ENCODE assay signal across 8 cellular contexts in the genomic region with DNA sequence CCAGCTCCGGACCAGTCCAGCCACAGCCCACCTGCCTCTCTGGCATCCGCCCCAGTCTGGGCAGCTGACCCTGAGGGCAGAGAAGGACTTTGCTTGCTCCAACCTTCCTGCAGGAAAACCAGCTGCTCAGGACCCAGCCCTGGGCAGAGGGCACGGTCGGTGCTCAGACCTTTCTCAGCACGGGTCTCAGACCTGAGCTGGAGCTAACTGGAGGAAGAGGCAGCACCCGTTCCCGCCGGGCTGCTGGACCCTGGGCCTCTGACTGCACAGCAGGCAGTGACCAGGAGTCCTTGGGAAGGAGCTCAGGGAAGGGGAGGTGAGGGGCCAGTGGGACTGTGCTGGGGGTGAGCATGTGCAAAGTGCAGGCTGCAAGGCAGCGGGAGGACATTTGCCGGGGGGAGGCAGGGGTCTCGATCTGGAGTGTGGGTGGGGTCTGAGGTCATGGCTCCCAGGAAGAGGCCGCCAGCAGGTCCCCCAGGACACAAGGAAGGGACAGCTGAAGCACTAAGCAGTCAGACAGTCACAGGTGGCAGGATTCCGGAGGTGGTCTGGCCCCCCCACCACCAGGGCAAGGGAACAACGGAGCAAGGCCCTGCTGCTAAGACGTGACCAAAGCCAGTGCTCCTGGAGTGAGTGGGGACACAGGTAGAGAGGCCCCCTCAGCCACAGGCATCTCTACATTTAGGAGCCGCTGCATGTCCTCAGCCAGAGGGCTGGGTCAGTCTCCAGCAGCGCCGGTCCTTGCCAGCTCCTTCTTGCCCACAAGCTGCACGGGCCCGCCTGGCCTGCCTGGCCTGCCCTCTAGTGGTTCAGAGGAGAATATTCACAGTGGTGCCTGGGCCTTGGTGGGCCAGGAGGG. TPM values are rescaled to one million over a fixed set of nuclear protein-coding genes. Genes with fewer than 3 reads are reported as not detected.
DNase-seq lines count a peak whose midpoint lies in the region; ATAC-seq and TF ChIP-seq lines count a peak whose summit lies in the region.

No MANE protein-coding gene starts in this region.

- H3K9me2 ChIP-seq in PC-3 (replicated peaks; ENCODE audit: low read length): no peaks in the 10 kb centered on the region

- H3K79me2 ChIP-seq in H9 (ENCODE audit: insufficient read depth, low read length) (no peaks in the 10 kb centered on the region), PC-3 (ENCODE audit: low read length) (peaks cover 2% of the 10 kb centered on the region)

- ATAC-seq in PC-3: peak; percentile 47; the same call in 1 of the 2 replicates
- peak; percentile 32 to 64 (median 52) for ATAC-seq in heart right ventricle

- H2BK20ac ChIP-seq in H9 (ENCODE audit: low read depth, low read length, poor library complexity, severe bottlenecking): no peak overlapping the region

- CTCF ChIA-PET in PC-3 (lab: Charles Lee): interaction anchor here (0.5 to 1.0 kb wide), 3 partner anchors 38 to 93 kb away, joined by 3 to 4 read pairs (median 3); partner anchors contain the start of gene EEIG1

- no peak overlapping the region for H2AK5ac ChIP-seq in H9 (ENCODE audit: insufficient read length, low read length)

- H3K9ac ChIP-seq in H9 (ENCODE audit: extremely low read depth, insufficient read length, low read length): no peak overlapping the region
- no peak overlapping the region for H3K9ac ChIP-seq in PC-3 (ENCODE audit: low read length)
- H3K9ac ChIP-seq in adipocyte (ENCODE audit: low read length): no peak overlapping the region

- H3T11ph ChIP-seq in H9 (ENCODE audit: low read length): no peak overlapping the region

- H2AFZ ChIP-seq in H9 (ENCODE audit: low read length) (no peak overlapping the region), PC-3 (ENCODE audit: low read length) (no peak overlapping the region)

- no peak overlapping the region for H3K23ac ChIP-seq in H9 (ENCODE audit: insufficient read length, low read depth, low read length)

- H4K91ac ChIP-seq in H9 (ENCODE audit: insufficient read length, low read depth, low read length): no peak overlapping the region

- H3K4me2 ChIP-seq in H9 (ENCODE audit: insufficient read depth, insufficient read length, low read length): no peak overlapping the region
- no peak overlapping the region for H3K4me2 ChIP-seq in PC-3 (ENCODE audit: low read length)

- H4K8ac ChIP-seq in H9 (replicated peaks; ENCODE audit: insufficient read length, low read depth, low read length): no peak overlapping the region

- intact Hi-C loops in CD14-positive monocyte (cut with micrococcal nuclease): loop anchor here (1.0 to 10.0 kb wide), 4 partner anchors 92 to 175 kb away; no protein-coding TSS in a partner anchor
- intact Hi-C loops in PC-3 (cut with micrococcal nuclease): loop anchor here (2.0 kb wide), 2 partner anchors 36 to 92 kb away; no protein-coding TSS in a partner anchor
- intact Hi-C loops in heart right ventricle (cut with DNase I): loop anchor here (1.0 to 10.0 kb wide), 8 partner anchors 38 to 175 kb away; partner anchors contain the start of gene EEIG1 (in 1 of the 10)
- intact Hi-C loops in prostate gland (cut with DNase I): loop anchor here (5.0 kb wide), 2 partner anchors 40 to 180 kb away; partner anchors contain the start of gene EEIG1

- H3K4me3 ChIP-seq in PC-3 (ENCODE audit: low read length): no peak overlapping the region
- H3K4me3 ChIP-seq in adipocyte (ENCODE audit: low read length): no peak overlapping the region
- H3K4me3 ChIP-seq in heart right ventricle: no peak overlapping the region
- no peak overlapping the region for H3K4me3 ChIP-seq in prostate gland

- H3K4me1 Mint-ChIP-seq in CD14-positive monocyte: peaks cover 20% of the 10 kb centered on the region
- H3K4me1 Mint-ChIP-seq in H9: peaks cover 15 to 39% of the 10 kb centered on the region in 2 experiments

- H3K27me3 Mint-ChIP-seq in CD14-positive monocyte (ENCODE audit: low read depth in 3 of 3): peaks cover 0 to 3% (median 0%) of the 10 kb centered on the region in 3 donors
- H3K27me3 Mint-ChIP-seq in H9 (ENCODE audit: low read depth): peaks cover 2% of the 10 kb centered on the region; the same call in 1 of the 2 replicates

- H3K56ac ChIP-seq in H9 (ENCODE audit: insufficient read length, low read depth, low read length): no peak overlapping the region

- POLR2A ChIA-PET in PC-3 (lab: Charles Lee; ENCODE audit: unreplicated experiment): no interaction called here

- TF ChIP-seq POLR2A in prostate gland (IDR thresholded peaks at IDR 0.05): no peak

- H3K4me1 ChIP-seq in H9 (ENCODE audit: insufficient read depth, low read length) (no peaks in the 10 kb centered on the region), PC-3 (ENCODE audit: insufficient read depth, low read length) (no peaks in the 10 kb centered on the region), adipocyte (ENCODE audit: control insufficient read depth, insufficient read depth, low read length) (peaks cover 18% of the 10 kb centered on the region), heart right ventricle (peaks cover 5 to 55% (median 19%) of the 10 kb centered on the region in 9 donors), prostate gland (replicated peaks) (no peaks in the 10 kb centered on the region)

- H4K20me1 ChIP-seq in H9 (ENCODE audit: control insufficient read depth, insufficient read depth, insufficient read length): no peaks in the 10 kb centered on the region
- H4K20me1 ChIP-seq in PC-3 (ENCODE audit: low read length): no peaks in the 10 kb centered on the region

- peak; percentile 69 for DNase-seq in CD14-positive monocyte (ENCODE audit: low spot score)
- DNase-seq in H9: peak; percentile 86
- DNase-seq in PC-3: peak; percentile 51
- DNase-seq in adipocyte (ENCODE audit: low read depth): peak; percentile 78
- DNase-seq in heart right ventricle: peak; percentile 58 to 72
- DNase-seq in prostate gland (ENCODE audit: low spot score): peak; percentile 53
- DNase-seq in globus pallidus (ENCODE audit: low spot score): no peak
- no peak for DNase-seq in epidermal melanocyte (ENCODE audit: insufficient read length, low spot score)

- BruUV-seq in PC-3 (replicated peaks; lab: Mats Ljungman, UMichigan): no TSS peak

- H3K14ac ChIP-seq in H9 (ENCODE audit: insufficient read depth, low read length): no peak overlapping the region

- H3K27ac ChIP-seq in H9 (ENCODE audit: insufficient read length, low read depth, low read length) (no peak overlapping the region), PC-3 (ENCODE audit: low read length) (no peak overlapping the region), heart right ventricle (no peak overlapping the region), prostate gland (no peak overlapping the region)

- peaks cover 6% of the 10 kb centered on the region in 2 donors for H3K36me3 Mint-ChIP-seq in CD14-positive monocyte
- H3K36me3 Mint-ChIP-seq in H9 (ENCODE audit: insufficient read depth in 1 of 3, low read depth in 3 of 3): peaks cover 10 to 42% (median 39%) of the 10 kb centered on the region in 3 experiments; a peak in 6 of 7 replicates

- peak overlapping the region in 1 of 2 donors; percentile 30 for H3K4me3 Mint-ChIP-seq in CD14-positive monocyte
- H3K4me3 Mint-ChIP-seq in H9: no peak overlapping the region; a peak in 1 of 5 replicates

- no peak overlapping the region for H3K4ac ChIP-seq in H9 (ENCODE audit: low read depth, low read length)

- H3K79me1 ChIP-seq in H9 (ENCODE audit: insufficient read depth, low read depth, low read length, poor library complexity, severe bottlenecking): no peaks in the 10 kb centered on the region

- H3K18ac ChIP-seq in H9 (ENCODE audit: insufficient read length, low read depth, low read length): no peak overlapping the region

- H3F3A ChIP-seq in PC-3 (ENCODE audit: low read length, unreplicated experiment): no peaks in the 10 kb centered on the region

- H3K27me3 ChIP-seq in H9 (ENCODE audit: insufficient read depth, low read length) (no peaks in the 10 kb centered on the region), PC-3 (ENCODE audit: low read length) (no peaks in the 10 kb centered on the region), adipocyte (replicated peaks; ENCODE audit: control insufficient read depth, insufficient read depth, low read length) (no peaks in the 10 kb centered on the region), heart right ventricle (no peaks in the 10 kb centered on the region), prostate gland (replicated peaks; ENCODE audit: insufficient read depth) (no peaks in the 10 kb centered on the region)

- H2BK120ac ChIP-seq in H9 (ENCODE audit: low read depth, low read length, poor library complexity, severe bottlenecking): no peak overlapping the region

- H4K5ac ChIP-seq in H9 (ENCODE audit: insufficient read length, low read depth, low read length): no peak overlapping the region

- no peaks in the 10 kb centered on the region for H3K23me2 ChIP-seq in H9 (ENCODE audit: insufficient read length, low read depth, low read length, poor library complexity, severe bottlenecking)

- H2BK15ac ChIP-seq in H9 (ENCODE audit: low read depth, low read length): no peak overlapping the region

- no peaks in the 10 kb centered on the region for H3K9me3 Mint-ChIP-seq in CD14-positive monocyte
- no peaks in the 10 kb centered on the region for H3K9me3 Mint-ChIP-seq in H9

- TF ChIP-seq CTCF in CD14-positive monocyte (IDR thresholded peaks at IDR 0.05) (peak; percentile 97), H9 (conservative IDR thresholded peaks at IDR 0.05) (peak; percentile 92), PC-3 (conservative IDR thresholded peaks at IDR 0.05; ENCODE audit: low read depth, low read length) (peak; percentile 82), heart right ventricle (IDR thresholded peaks at IDR 0.05) (peak; percentile 77 to 91 (median 87)), prostate gland (IDR thresholded peaks at IDR 0.05) (peak; percentile 62 to 91 (median 81))

- H3K9me3 ChIP-seq in H9 (ENCODE audit: control insufficient read depth, low read depth, low read length) (no peaks in the 10 kb centered on the region), PC-3 (ENCODE audit: low read length) (no peaks in the 10 kb centered on the region), adipocyte (ENCODE audit: control insufficient read depth, low read length) (no peaks in the 10 kb centered on the region), heart right ventricle (no peaks in the 10 kb centered on the region), prostate gland (no peaks in the 10 kb centered on the region)

- no peak overlapping the region for H2BK12ac ChIP-seq in H9 (ENCODE audit: insufficient read length, low read depth, low read length)

- WGBS in H9 (ENCODE audit: extremely low coverage, insufficient read length, low lambda C conversion rate): no CpG with 5 or more reads among the region's 20 CpGs
- WGBS in heart right ventricle, 2 donors: 67 to 68% methylated on average over 20 of the region's 20 CpGs
- 59% methylated on average over 14 of the region's 20 CpGs for WGBS in prostate gland

- H3K36me3 ChIP-seq in PC-3 (ENCODE audit: low read depth, low read length) (no peaks in the 10 kb centered on the region), adipocyte (ENCODE audit: control insufficient read depth, insufficient read depth, low read length, severe bottlenecking) (peaks cover 21% of the 10 kb centered on the region), heart right ventricle (peaks cover 0 to 41% (median 9%) of the 10 kb centered on the region in 9 donors), prostate gland (peaks cover 8 to 20% of the 10 kb centered on the region in 2 donors)

- H3K27ac Mint-ChIP-seq in CD14-positive monocyte: peak overlapping the region in 3 of 7 donors; percentile 68 to 86 (median 83)
- H3K27ac Mint-ChIP-seq in H9: peak overlapping the region; percentile 45 to 77 (median 61); a peak in 3 of 7 replicates

- H2BK5ac ChIP-seq in H9 (ENCODE audit: insufficient read length, low read length): no peak overlapping the region

RNA-seq across cellular contexts. Expression of gene DPM2, which starts 4.7 kb away (rescaled TPM):
- polyA plus RNA-seq in CD14-positive monocyte (10 to 100 TPM; 25.4 to 28.7 TPM), heart right ventricle (10 to 100 TPM; 16.7 to 31.1 TPM)
- total RNA-seq in H9 (2021) (44.7 and 46.1 TPM in 2 replicates), PC-3 (2014; rRNA removed) (32.0 and 33.0 TPM in 2 replicates), heart right ventricle (10 to 100 TPM in 8 of 10 donors, 1 to 10 TPM in 2; 7.2 to 15.4 (median 12.3) TPM), prostate gland (10 to 100 TPM; 28.1 to 28.2 TPM)

RNA-seq across cellular contexts. Expression of gene PIP5KL1, which starts 11.8 kb away (rescaled TPM):
- polyA plus RNA-seq in CD14-positive monocyte (under 1 TPM; 0.31 to 0.57 TPM), heart right ventricle (under 1 TPM in 1 of 2 donors, not detected in 1; 0.28 TPM)
- total RNA-seq in H9 (2021) (9.0 and 11.6 TPM in 2 replicates), PC-3 (2014; rRNA removed) (5.1 and 5.4 TPM in 2 replicates), heart right ventricle (under 1 TPM in 7 of 10 donors, not detected in 3; 0.25 to 0.59 (median 0.47) TPM), prostate gland (10 to 100 TPM in 1 of 2 donors, 1 to 10 TPM in 1; 3.1 to 16.5 TPM)

RNA-seq across cellular contexts. Expression of gene ST6GALNAC4, which starts 25.5 kb away (rescaled TPM):
- 10 to 100 TPM in 1 of 2 donors, 1 to 10 TPM in 1; 8.9 to 10.3 TPM for polyA plus RNA-seq in CD14-positive monocyte
- total RNA-seq in H9 (2021): 15.4 and 16.5 TPM in 2 replicates
- total RNA-seq in PC-3 (2014; rRNA removed): 26.9 and 27.8 TPM in 2 replicates
- total RNA-seq in heart right ventricle: 10 to 100 TPM; 23.2 to 52.9 (median 33.9) TPM
- polyA plus RNA-seq in heart right ventricle: 10 to 100 TPM; 10.8 to 48.6 TPM
- total RNA-seq in prostate gland: 10 to 100 TPM; 21.8 to 47.0 TPM

RNA-seq across cellular contexts. Expression of gene EEIG1, which starts 38.4 kb away (rescaled TPM):
- 1 to 10 TPM in 1 of 2 donors, under 1 TPM in 1; 0.86 to 2.3 TPM for polyA plus RNA-seq in CD14-positive monocyte
- total RNA-seq in H9 (2021): 52.3 and 59.5 TPM in 2 replicates
- 10.8 and 26.1 TPM in 2 replicates for total RNA-seq in PC-3 (2014; rRNA removed)
- total RNA-seq in heart right ventricle: 10 to 100 TPM; 11.1 to 33.5 (median 25.1) TPM
- 10 to 100 TPM in 1 of 2 donors, 1 to 10 TPM in 1; 6.7 to 13.0 TPM for polyA plus RNA-seq in heart right ventricle
- 10 to 100 TPM; 23.4 to 84.6 TPM for total RNA-seq in prostate gland

RNA-seq across cellular contexts. Expression of gene ST6GALNAC6, which starts 43.0 kb away (rescaled TPM):
- polyA plus RNA-seq in CD14-positive monocyte (10 to 100 TPM in 1 of 2 donors, 1 to 10 TPM in 1; 8.2 to 12.0 TPM), heart right ventricle (10 to 100 TPM; 33.0 to 40.5 TPM)
- total RNA-seq in H9 (2021) (29.8 and 30.2 TPM in 2 replicates), PC-3 (2014; rRNA removed) (8.5 and 14.5 TPM in 2 replicates), heart right ventricle (10 to 100 TPM; 32.8 to 52.0 (median 44.7) TPM), prostate gland (10 to 100 TPM; 46.4 to 95.1 TPM)

Comparison
In these comparisons a context has a peak if more than half of its experiments do, and no peak if none do; other contexts are left out.
1. DNase-seq: peak in CD14-positive monocyte (single experiment), H9 (single experiment), PC-3 (single experiment), adipocyte (single experiment), heart right ventricle (2 of 2) and prostate gland (single experiment); none in globus pallidus (single experiment) and epidermal melanocyte (single experiment).
2. Peak in every context shown above with its lines, with median percentiles within 50 percentile points of each other: CTCF ChIP-seq.